ENCODE assay signal across 1 cellular context in genomic region chr18:12907258-12907925, GRCh38.
TF ChIP-seq lines count a peak whose summit lies in the region.

No MANE protein-coding gene starts in this region.

TF ChIP-seq in IMR-90, 13 proteins besides CTCF, POLR2A, EP300 and RAD21 (continued from another document):
- TF ChIP-seq USF2 (IDR thresholded peaks at IDR 0.05; ENCODE audit: low read depth, low read length) (no peak), MAFK (IDR thresholded peaks at IDR 0.05; ENCODE audit: low read depth, low read length) (no peak), CHD1 (IDR thresholded peaks at IDR 0.05; ENCODE audit: low read depth, low read length) (no peak)
TF ChIP-seq in IMR-90: peak in this region for 0.
